Comparison of ENCODE assay signal across 8 cellular contexts in genomic region chr16:19879241-19879792, GRCh38. TPM values are rescaled to one million over a fixed set of nuclear protein-coding genes. Genes with fewer than 3 reads are reported as not detected.
DNase-seq lines count a peak whose midpoint lies in the region; ATAC-seq and TF ChIP-seq lines count a peak whose summit lies in the region.

No MANE protein-coding gene starts in this region.

- TF ChIP-seq EP300 in neural cell (conservative IDR thresholded peaks at IDR 0.05; ENCODE audit: poor library complexity, severe bottlenecking) = peak; percentile 49

- H3K9me3 ChIP-seq in neural cell (ENCODE audit: low read length) = no peaks in the 10 kb centered on the region
- no peaks in the 10 kb centered on the region for H3K9me3 ChIP-seq in Karpas-422 (ENCODE audit: low read length)

- H3K27ac ChIP-seq in neural cell (ENCODE audit: low read length) (peak overlapping the region; percentile 77), Karpas-422 (ENCODE audit: low read length) (no peak overlapping the region)

- H3K27me3 ChIP-seq in neural cell (ENCODE audit: insufficient read depth, low read depth, low read length) = no peaks in the 10 kb centered on the region
- no peaks in the 10 kb centered on the region for H3K27me3 ChIP-seq in Karpas-422 (ENCODE audit: low read length)

- H3K4me2 ChIP-seq in neural cell (ENCODE audit: low read length) (peak overlapping the region; percentile 48), Karpas-422 (ENCODE audit: low read depth, low read length, poor library complexity, severe bottlenecking) (no peak overlapping the region)

- TF ChIP-seq CTCF in brain (conservative IDR thresholded peaks at IDR 0.05) (no peak), neural cell (IDR thresholded peaks at IDR 0.05; ENCODE audit: poor library complexity, severe bottlenecking) (peak; percentile 49)

- peaks cover 87% of the 10 kb centered on the region for H3K4me1 Mint-ChIP-seq in brain

- peak; percentile 56 for TF ChIP-seq RAD21 in neural cell (conservative IDR thresholded peaks at IDR 0.05)

- H2AFZ ChIP-seq in neural cell (ENCODE audit: low read depth, low read length) = no peak overlapping the region
- H2AFZ ChIP-seq in Karpas-422 (ENCODE audit: low read length) = no peak overlapping the region

- peak overlapping the region; percentile 83 to 96 (median 92) for H3K27ac Mint-ChIP-seq in brain

- H3K4me1 ChIP-seq in Karpas-422 (ENCODE audit: low read length) = no peaks in the 10 kb centered on the region

- no peaks in the 10 kb centered on the region for H4K20me1 ChIP-seq in neural cell (ENCODE audit: insufficient read depth)
- H4K20me1 ChIP-seq in Karpas-422 (ENCODE audit: insufficient read depth, low read depth, low read length) = no peaks in the 10 kb centered on the region

- H3K4me3 Mint-ChIP-seq in brain = peak overlapping the region; percentile 18 to 77 (median 73)

- H3K79me2 ChIP-seq in neural cell (replicated peaks; ENCODE audit: insufficient read depth, low read length) = peaks cover 58% of the 10 kb centered on the region
- no peaks in the 10 kb centered on the region for H3K79me2 ChIP-seq in Karpas-422 (ENCODE audit: low read length)

- H3K36me3 Mint-ChIP-seq in brain = peaks cover 28% of the 10 kb centered on the region

- peak overlapping the region; percentile 47 for H3K4me3 ChIP-seq in neural cell (ENCODE audit: low read length)
- H3K4me3 ChIP-seq in Karpas-422 (ENCODE audit: low read length) = no peak overlapping the region

- H3K36me3 ChIP-seq in neural cell (ENCODE audit: insufficient read depth, low read length) (no peaks in the 10 kb centered on the region), Karpas-422 (ENCODE audit: insufficient read depth, low read length) (no peaks in the 10 kb centered on the region)

- H3K9me2 ChIP-seq in neural cell (ENCODE audit: insufficient read depth, low read length) (no peaks in the 10 kb centered on the region), Karpas-422 (replicated peaks; ENCODE audit: insufficient read depth, low read length) (no peaks in the 10 kb centered on the region)

- ATAC-seq in GM18502 (IDR thresholded peaks at IDR 0.05; ENCODE audit: poor library complexity, unreplicated experiment) (no peak), GM21737 (IDR thresholded peaks at IDR 0.05; ENCODE audit: unreplicated experiment) (no peak), GM18870 (IDR thresholded peaks at IDR 0.05; ENCODE audit: unreplicated experiment) (no peak)

- DNase-seq in DMS79 treated with DMSO at 0.1 percent for 48 hours (lab: John Stamatoyannopoulos, UW) = peak; percentile 11
- peak; percentile 91 to 98 for DNase-seq in NCI-H2081 (lab: John Stamatoyannopoulos, UW)
- no peak for DNase-seq in Karpas-422

- peaks cover 8% of the 10 kb centered on the region for H3K27me3 Mint-ChIP-seq in brain

- H3K9ac ChIP-seq in neural cell (ENCODE audit: low read length) (peak overlapping the region; percentile 30), Karpas-422 (ENCODE audit: low read length) (no peak overlapping the region)

- no peaks in the 10 kb centered on the region for H3F3A ChIP-seq in neural cell (ENCODE audit: insufficient read depth, low read length, poor library complexity, severe bottlenecking)

- H3K9me3 Mint-ChIP-seq in brain = peaks cover 0 to 3% (median 0%) of the 10 kb centered on the region in 5 experiments

TF ChIP-seq in neural cell, 6 proteins besides CTCF, POLR2A, EP300 and RAD21:
- TF ChIP-seq POLR2AphosphoS5 (IDR thresholded peaks at IDR 0.05) (peak; percentile 74), SMC3 (conservative IDR thresholded peaks at IDR 0.05; ENCODE audit: poor library complexity) (peak; percentile 69), MXI1 (conservative IDR thresholded peaks at IDR 0.05; ENCODE audit: poor library complexity, severe bottlenecking) (peak; percentile 91), EZH2 (IDR thresholded peaks at IDR 0.05; ENCODE audit: borderline replicate concordance, insufficient read depth, low read length, poor library complexity, severe bottlenecking) (no peak), TAF1 (IDR thresholded peaks at IDR 0.05; ENCODE audit: low read depth) (peak; percentile 35), REST (IDR thresholded peaks at IDR 0.05; ENCODE audit: borderline replicate concordance) (peak; percentile 44)

RNA-seq across cellular contexts. Expression of gene GPRC5B, which starts 5.3 kb away (rescaled TPM):
- polyA plus RNA-seq in brain (ENCODE audit: insufficient read depth, low read depth, low replicate concordance) (351 TPM), neural cell (21.9 and 25.4 TPM in 2 replicates)
- polyA minus RNA-seq in neural cell = 28.0 and 29.9 TPM in 2 replicates
- total RNA-seq in Karpas-422 (2014; rRNA removed; shearing (Covaris generic); ENCODE audit: low replicate concordance) = not detected in 2 replicates

Comparison
In these comparisons a context has a peak if more than half of its experiments do, and no peak if none do; other contexts are left out.
1. RNA of gene GPRC5B, which starts 5.3 kb away (polyA plus RNA-seq): 351 TPM in brain (single experiment); 21.9 to 25.4 TPM in neural cell; every median in the first group is over 10 times any median in the second.